8 cellular contexts compared by ENCODE assay signal in genomic region chr11:36449566-36450390, GRCh38.
DNase-seq lines count a peak whose midpoint lies in the region; ATAC-seq and TF ChIP-seq lines count a peak whose summit lies in the region.

No MANE protein-coding gene starts in this region.

- no peaks in the 10 kb centered on the region for H3K9me2 ChIP-seq in PC-9 (ENCODE audit: insufficient read depth)

- POLR2A ChIA-PET in PC-9 (lab: Charles Lee; ENCODE audit: unreplicated experiment): interaction anchor here (0.6 kb wide), 2 partner anchors 888 to 1338 kb away, joined by 3 to 7 read pairs; no protein-coding TSS in a partner anchor

- H3K4me1 Mint-ChIP-seq in Calu3 (ENCODE audit: low read depth, unreplicated experiment): peaks cover 56% of the 10 kb centered on the region

- CTCF ChIA-PET in Calu3 (lab: Charles Lee) (interaction anchor here (0.7 to 1.4 kb wide), 3 partner anchors 30 to 77 kb away, joined by 3 to 4 read pairs (median 3); no protein-coding TSS in a partner anchor), PC-9 (lab: Charles Lee) (no interaction called here)

- peak overlapping the region; percentile 29 for H3K4me3 Mint-ChIP-seq in Calu3 (ENCODE audit: low read depth, unreplicated experiment)

- no peaks in the 10 kb centered on the region for H3K36me3 Mint-ChIP-seq in Calu3 (ENCODE audit: insufficient read depth, unreplicated experiment)

- peak overlapping the region; percentile 48 for H3K27ac Mint-ChIP-seq in Calu3 (ENCODE audit: unreplicated experiment)

- ATAC-seq in GM21447 (IDR thresholded peaks at IDR 0.05; ENCODE audit: unreplicated experiment) (peak; percentile 77), left lobe of liver (peak; percentile 89), GM19397 (IDR thresholded peaks at IDR 0.05; ENCODE audit: unreplicated experiment) (no peak), HG02970 (IDR thresholded peaks at IDR 0.05; ENCODE audit: low FRiP score, unreplicated experiment) (no peak), HG03097 (IDR thresholded peaks at IDR 0.05; ENCODE audit: low FRiP score, unreplicated experiment) (no peak)

- intact Hi-C loops in Calu3 (cut with micrococcal nuclease; ENCODE audit: unreplicated experiment) (no loop called here), PC-9 (cut with micrococcal nuclease; ENCODE audit: unreplicated experiment) (loop anchor here (2.0 to 5.0 kb wide), 2 partner anchors 87 to 301 kb away; no protein-coding TSS in a partner anchor)

- no peak overlapping the region for H3K4me3 ChIP-seq in PC-9

- H3K9me3 Mint-ChIP-seq in Calu3 (ENCODE audit: low read depth, unreplicated experiment): no peaks in the 10 kb centered on the region

- no peaks in the 10 kb centered on the region for H3K79me2 ChIP-seq in PC-9 (ENCODE audit: low read depth)

- H3K27ac ChIP-seq in PC-9: no peak overlapping the region

- H4K20me1 ChIP-seq in PC-9 (ENCODE audit: insufficient read depth): no peaks in the 10 kb centered on the region

- no peaks in the 10 kb centered on the region for H3K27me3 ChIP-seq in PC-9 (ENCODE audit: insufficient read depth, low read depth)

- H3K4me1 ChIP-seq in PC-9 (replicated peaks; ENCODE audit: insufficient read depth): peaks cover 69% of the 10 kb centered on the region

- no peak overlapping the region for H2AFZ ChIP-seq in PC-9

- H3K27me3 Mint-ChIP-seq in Calu3 (ENCODE audit: unreplicated experiment): peaks cover 11% of the 10 kb centered on the region

- H3K9me3 ChIP-seq in PC-9 (ENCODE audit: insufficient read depth, low read depth): no peaks in the 10 kb centered on the region

- DNase-seq in Calu3 (no peak), PC-9 (no peak), left lobe of liver (ENCODE audit: low spot score) (no peak), RPMI8226 (no peak)

- H3F3A ChIP-seq in PC-9 (ENCODE audit: insufficient read depth, low read depth): peaks cover 32% of the 10 kb centered on the region

- no peak for TF ChIP-seq CTCF in Calu3 (IDR thresholded peaks at IDR 0.05; ENCODE audit: unreplicated experiment)
- TF ChIP-seq CTCF in PC-9 (conservative IDR thresholded peaks at IDR 0.05): no peak

- H3K4me2 ChIP-seq in PC-9: peak overlapping the region; percentile 26

- no peaks in the 10 kb centered on the region for H3K36me3 ChIP-seq in PC-9 (ENCODE audit: low read depth)

- BruUV-seq in Calu3 (replicated peaks; lab: Mats Ljungman, UMichigan) (no TSS peak), PC-9 (replicated peaks; lab: Mats Ljungman, UMichigan) (no TSS peak)

Comparison
In these comparisons a context has a peak if more than half of its experiments do, and no peak if none do; other contexts are left out.
1. ATAC-seq: peak in GM21447 (single experiment) and left lobe of liver (single experiment); none in GM19397 (single experiment), HG02970 (single experiment) and HG03097 (single experiment).